8 cellular contexts compared by ENCODE assay signal in the genomic region with DNA sequence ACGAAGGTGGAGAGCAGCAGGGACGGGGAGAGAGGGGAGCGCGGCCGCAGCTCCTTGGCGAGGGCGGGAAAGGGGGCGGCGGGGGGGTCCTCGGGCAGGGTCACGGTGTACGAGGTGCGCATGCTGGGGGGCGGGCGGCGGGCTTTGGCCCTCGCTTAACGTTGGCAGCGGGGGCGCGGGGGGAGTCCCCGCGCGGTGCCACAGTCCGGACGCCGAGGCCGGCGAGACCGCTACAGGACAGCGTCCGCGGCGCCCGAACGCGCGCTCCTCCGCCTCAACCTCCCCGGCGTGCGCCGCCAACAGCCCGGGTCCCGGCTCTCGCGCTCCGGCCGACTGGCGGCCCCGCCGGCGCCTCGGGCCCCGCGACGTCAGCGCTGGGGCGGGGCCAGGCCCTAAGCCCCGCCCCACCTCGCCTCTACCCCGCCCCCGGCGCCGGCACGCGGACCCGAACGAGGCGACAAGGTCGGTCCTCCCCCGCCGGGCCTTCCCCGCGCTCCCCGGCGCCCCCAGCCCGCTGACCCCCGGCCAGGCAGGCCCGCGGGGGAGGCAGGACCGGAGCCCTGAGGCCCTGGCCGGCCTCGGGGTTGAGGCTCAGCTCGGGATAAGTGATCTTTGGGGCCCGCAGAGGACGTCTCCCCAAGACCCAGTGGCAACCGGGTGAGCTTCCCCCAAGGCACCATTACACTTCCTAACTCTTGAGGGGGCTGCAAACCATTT. TPM values are rescaled to one million over a fixed set of nuclear protein-coding genes. Genes with fewer than 3 reads are reported as not detected.
DNase-seq lines count a peak whose midpoint lies in the region; ATAC-seq and TF ChIP-seq lines count a peak whose summit lies in the region.

No MANE protein-coding gene starts in this region.

- peak overlapping the region; percentile 56 for H3K4me3 Mint-ChIP-seq in activated CD4-positive, alpha-beta memory T cell treated with anti-CD3 and anti-CD28 coated beads, Interleukin-2, amount 10 ng/mL, durations not matched to agents 7 days and 5 days
- peak overlapping the region; percentile 70 for H3K4me3 Mint-ChIP-seq in mesothelial cell of epicardium

- no peaks in the 10 kb centered on the region for H3K36me3 Mint-ChIP-seq in activated CD4-positive, alpha-beta memory T cell treated with anti-CD3 and anti-CD28 coated beads, Interleukin-2, amount 10 ng/mL, durations not matched to agents 7 days and 5 days (ENCODE audit: low read depth)
- peaks cover 4% of the 10 kb centered on the region for H3K36me3 Mint-ChIP-seq in mesothelial cell of epicardium

- POLR2A ChIA-PET in activated CD4-positive, alpha-beta memory T cell treated with anti-CD3 and anti-CD28 coated beads, Interleukin-2, amount 10 ng/mL, durations not matched to agents 7 days and 5 days (lab: Charles Lee), result no interaction called here

- no peak for TF ChIP-seq CTCF in mesothelial cell of epicardium (IDR thresholded peaks at IDR 0.05; ENCODE audit: unreplicated experiment)

- H3K4me1 ChIP-seq in ES-I3 (ENCODE audit: insufficient read depth, low read length), result peaks cover 41% of the 10 kb centered on the region
- peaks cover 14% of the 10 kb centered on the region for H3K4me1 ChIP-seq in effector memory CD4-positive, alpha-beta T cell (ENCODE audit: control insufficient read depth, insufficient read depth, low read length, poor library complexity, severe bottlenecking)

- H3K4me1 Mint-ChIP-seq in activated CD4-positive, alpha-beta memory T cell treated with anti-CD3 and anti-CD28 coated beads, Interleukin-2, amount 10 ng/mL, durations not matched to agents 7 days and 5 days, result peaks cover 17% of the 10 kb centered on the region
- peaks cover 72% of the 10 kb centered on the region for H3K4me1 Mint-ChIP-seq in mesothelial cell of epicardium

- peak; percentile 75 for DNase-seq in LoVo (ENCODE audit: low spot score)
- peak; percentile 61 for DNase-seq in activated CD4-positive, alpha-beta memory T cell treated with anti-CD3 and anti-CD28 coated beads, Interleukin-2, amount 10 ng/mL, durations not matched to agents 7 days and 5 days
- peak; percentile 29 to 44 (median 37) for DNase-seq in effector memory CD4-positive, alpha-beta T cell
- DNase-seq in mesothelial cell of epicardium (ENCODE audit: low spot score in 2 of 2, unreplicated experiment in 2 of 2), result peak; percentile 69 to 77
- DNase-seq in stimulated activated CD8-positive, alpha-beta memory T cell treated with anti-CD3 and anti-CD28 coated beads, Interleukin-4, amount 100 ng/mL, for 24 hours (ENCODE audit: low read depth), result peak; percentile 33

- no peaks in the 10 kb centered on the region for H3K36me3 ChIP-seq in ES-I3 (ENCODE audit: insufficient read depth, low read length)
- H3K36me3 ChIP-seq in effector memory CD4-positive, alpha-beta T cell (ENCODE audit: control insufficient read depth, insufficient read depth, low read length), result no peaks in the 10 kb centered on the region

- peak overlapping the region; percentile 44 for H3K4me3 ChIP-seq in effector memory CD4-positive, alpha-beta T cell (ENCODE audit: insufficient read depth, low read depth, low read length, poor library complexity, severe bottlenecking)

- peaks cover 39% of the 10 kb centered on the region for H3K27me3 ChIP-seq in effector memory CD4-positive, alpha-beta T cell (replicated peaks; ENCODE audit: control insufficient read depth, insufficient read depth, low read length, poor library complexity, severe bottlenecking)

- H3K9me3 Mint-ChIP-seq in activated CD4-positive, alpha-beta memory T cell treated with anti-CD3 and anti-CD28 coated beads, Interleukin-2, amount 10 ng/mL, durations not matched to agents 7 days and 5 days, result no peaks in the 10 kb centered on the region
- no peaks in the 10 kb centered on the region for H3K9me3 Mint-ChIP-seq in mesothelial cell of epicardium

- no peak for ATAC-seq in GM19467 (IDR thresholded peaks at IDR 0.05; ENCODE audit: unreplicated experiment)
- no peak for ATAC-seq in GM18502 (IDR thresholded peaks at IDR 0.05; ENCODE audit: poor library complexity, unreplicated experiment)

- H3K27ac Mint-ChIP-seq in activated CD4-positive, alpha-beta memory T cell treated with anti-CD3 and anti-CD28 coated beads, Interleukin-2, amount 10 ng/mL, durations not matched to agents 7 days and 5 days, result no peak overlapping the region
- no peak overlapping the region for H3K27ac Mint-ChIP-seq in mesothelial cell of epicardium

- peaks cover 42% of the 10 kb centered on the region for H3K27me3 Mint-ChIP-seq in activated CD4-positive, alpha-beta memory T cell treated with anti-CD3 and anti-CD28 coated beads, Interleukin-2, amount 10 ng/mL, durations not matched to agents 7 days and 5 days
- no peaks in the 10 kb centered on the region for H3K27me3 Mint-ChIP-seq in mesothelial cell of epicardium (ENCODE audit: low read depth)

- no peaks in the 10 kb centered on the region for H3K9me3 ChIP-seq in ES-I3 (ENCODE audit: control insufficient read depth, insufficient read depth, low read length)
- no peaks in the 10 kb centered on the region for H3K9me3 ChIP-seq in effector memory CD4-positive, alpha-beta T cell (ENCODE audit: control insufficient read depth, low read length)

- CTCF ChIA-PET in activated CD4-positive, alpha-beta memory T cell treated with anti-CD3 and anti-CD28 coated beads, Interleukin-2, amount 10 ng/mL, durations not matched to agents 7 days and 5 days (lab: Charles Lee), result interaction anchor here (1.1 to 1.6 kb wide), 3 partner anchors 8 to 26 kb away, joined by 6 to 13 read pairs (median 6); a partner anchor contains a TSS

- H3K9ac ChIP-seq in ES-I3 (ENCODE audit: low read depth, low read length), result peak overlapping the region; percentile 30; the same call in 1 of the 2 replicates

- H3K27ac ChIP-seq in effector memory CD4-positive, alpha-beta T cell (ENCODE audit: insufficient read depth, low read length, poor library complexity, severe bottlenecking), result no peak overlapping the region

RNA-seq across cellular contexts. Expression of a gene that starts 17.5 kb away (rescaled TPM):
- total RNA-seq in activated CD4-positive, alpha-beta memory T cell treated with anti-CD3 and anti-CD28 coated beads, Interleukin-2, amount 10 ng/mL, durations not matched to agents 7 days and 5 days, result under 1 TPM; 0.48 to 0.53 TPM
- 12.4 to 13.2 TPM (median 13.1 TPM) in 3 replicates for total RNA-seq in mesothelial cell of epicardium

RNA-seq across cellular contexts. Expression of a gene that starts 17.5 kb away (rescaled TPM):
- total RNA-seq in activated CD4-positive, alpha-beta memory T cell treated with anti-CD3 and anti-CD28 coated beads, Interleukin-2, amount 10 ng/mL, durations not matched to agents 7 days and 5 days, result not detected
- total RNA-seq in mesothelial cell of epicardium, result not detected in 3 replicates

RNA-seq across cellular contexts. Expression of a gene that starts 23.3 kb away (rescaled TPM):
- not detected for total RNA-seq in activated CD4-positive, alpha-beta memory T cell treated with anti-CD3 and anti-CD28 coated beads, Interleukin-2, amount 10 ng/mL, durations not matched to agents 7 days and 5 days
- 24.1 to 25.0 TPM (median 24.4 TPM) in 3 replicates for total RNA-seq in mesothelial cell of epicardium

RNA-seq across cellular contexts. Expression of a gene that starts 29.7 kb away (rescaled TPM):
- total RNA-seq in activated CD4-positive, alpha-beta memory T cell treated with anti-CD3 and anti-CD28 coated beads, Interleukin-2, amount 10 ng/mL, durations not matched to agents 7 days and 5 days, result 10 to 100 TPM; 33.5 to 35.1 TPM
- total RNA-seq in mesothelial cell of epicardium, result 36.1 to 37.1 TPM (median 36.2 TPM) in 3 replicates

RNA-seq across cellular contexts. Expression of a gene that starts 47.1 kb away (rescaled TPM):
- 1 to 10 TPM; 6.5 to 6.6 TPM for total RNA-seq in activated CD4-positive, alpha-beta memory T cell treated with anti-CD3 and anti-CD28 coated beads, Interleukin-2, amount 10 ng/mL, durations not matched to agents 7 days and 5 days
- 25.9 to 28.2 TPM (median 26.7 TPM) in 3 replicates for total RNA-seq in mesothelial cell of epicardium

Comparison
In these comparisons a context has a peak if more than half of its experiments do, and no peak if none do; other contexts are left out.
1. RNA of a gene that starts 23.3 kb away (total RNA-seq): 24.1 to 25.0 TPM in mesothelial cell of epicardium; not detected in activated CD4-positive, alpha-beta memory T cell treated with anti-CD3 and anti-CD28 coated beads, Interleukin-2, amount 10 ng/mL, durations not matched to agents 7 days and 5 days; every median in the first group is over 10 times any median in the second.
2. Peak in every context shown above with its lines, with median percentiles within 50 percentile points of each other: DNase-seq.